ENCODE assay signal across 30 cellular contexts in genomic region chr18:54580202-54580729, GRCh38. TPM values are rescaled to one million over a fixed set of nuclear protein-coding genes. Genes with fewer than 3 reads are reported as not detected.
"Had no signal": no experiment of that assay in that cellular context is flagged by ENCODE, and none has a peak within 500 bp of the region (broad histone marks: within the 10 kb centered on the region; RNA-seq: fewer than 3 reads in every experiment).

No MANE protein-coding gene starts in this region.

- H3K27me3 ChIP-seq: Peyer's patch, SJCRH30 had no signal

- ATAC-seq: HepG2, Right ventricle myocardium inferior, SK-N-SH treated with all-trans-retinoic acid at 6 μM for 48 hours had no signal

- H3K4me1 ChIP-seq: Peyer's patch, SJCRH30 had no signal

- H3K9me3 ChIP-seq: Peyer's patch, SJCRH30 had no signal

- FAIRE-seq: HepG2 had no signal

- H2AFZ ChIP-seq: PC-9 had no signal

- H3K4me3 ChIP-seq: PC-9, Peyer's patch, SJCRH30 had no signal

- DNase-seq: IMR-90, Kasumi-1, KG1, MV-4-11, NCI-H1048, NCI-H1105 treated with DMSO at 0.1 percent for 48 hours, NCI-H1417 treated with DMSO at 0.1 percent for 48 hours, NCI-H146, NCI-H1694 treated with DMSO at 0.1 percent for 48 hours, NCI-H1930, NCI-H2081, NCI-H2107, NCI-H2171 treated with DMSO at 0.1 percent for 48 hours, NCI-H345, NCI-H446 treated with DMSO at 0.1 percent for 48 hours, NCI-H510A treated with DMSO at 0.1 percent for 48 hours, NCI-H526, NCI-H748 treated with DMSO at 0.1 percent for 48 hours, OCI-M1, PC-9, Peyer's patch, SHP77 treated with DMSO at 0.1 percent for 48 hours, SJCRH30, T-helper 1 cell had no signal

- H3K27ac ChIP-seq: PC-9, Peyer's patch, SJCRH30 had no signal

- H3K36me3 ChIP-seq: Peyer's patch, SJCRH30 had no signal

- H3K4me2 ChIP-seq: PC-9 had no signal

RNA-seq across cellular contexts. Expression of gene DYNAP, which starts 10.8 kb away (rescaled TPM):
- total RNA-seq: HepG2, HT1080, IMR-90, M059J, PC-9, Peyer's patch, Right ventricle myocardium inferior, RPMI7951, SJCRH30 had no signal
- polyA plus RNA-seq: HepG2, IMR-90 had no signal
